Comparison of ENCODE assay signal across 13 cellular contexts in genomic region chr19:40519352-40520322, GRCh38. TPM values are rescaled to one million over a fixed set of nuclear protein-coding genes. Genes with fewer than 3 reads are reported as not detected.
DNase-seq lines count a peak whose midpoint lies in the region; ATAC-seq, FAIRE-seq and TF ChIP-seq lines count a peak whose summit lies in the region.
"Had no signal": no experiment of that assay in that cellular context is flagged by ENCODE, and none has a peak within 500 bp of the region (broad histone marks: within the 10 kb centered on the region; RNA-seq: fewer than 3 reads in every experiment).

No MANE protein-coding gene starts in this region.

- H3K9me3 ChIP-seq in CD4-positive, alpha-beta T cell (ENCODE audit: control insufficient read depth, low read length), result no peaks in the 10 kb centered on the region
- H3K9me3 ChIP-seq in GM12878 (replicated peaks; ENCODE audit: control insufficient read depth, insufficient read depth, low read length) (no peaks in the 10 kb centered on the region), PC-9 (ENCODE audit: insufficient read depth, low read depth) (no peaks in the 10 kb centered on the region)
- H3K9me3 ChIP-seq: SJCRH30 had no signal

- SMC1A ChIA-PET in GM12878 (lab: Charles Lee; ENCODE audit: uncharacterized antibody, unreplicated experiment), result no interaction called here

- FAIRE-seq in GM12878 (lab: Jason Lieb, UNC), result no peak
- FAIRE-seq: endothelial cell of umbilical vein had no signal

- intact Hi-C loops in CD4-positive, alpha-beta T cell (cut with DNase I, micrococcal nuclease), result loop anchor here in 1 of 2 experiments (5.0 kb wide), 1 partner anchor 212 kb away; no protein-coding TSS in a partner anchor
- intact Hi-C loops in GM12878 (cut with micrococcal nuclease; ENCODE audit: unreplicated experiment), result loop anchor here (5.0 kb wide), 1 partner anchor 212 kb away; no protein-coding TSS in a partner anchor
- intact Hi-C loops in PC-9 (cut with micrococcal nuclease; ENCODE audit: unreplicated experiment), result loop anchor here (2.0 to 10.0 kb wide), 5 partner anchors 57 to 375 kb away; partner anchors contain the start of genes C19orf47, HIPK4, PLD3 and SERTAD1

- peaks cover 13% of the 10 kb centered on the region for H3K27me3 ChIP-seq in CD4-positive, alpha-beta T cell (ENCODE audit: control insufficient read depth, insufficient read depth, low read length)
- H3K27me3 ChIP-seq in GM12878 (replicated peaks in 1 of 2; ENCODE audit: control insufficient read depth in 2 of 2, insufficient read depth in 2 of 2, low read length in 1 of 2) (no peaks in the 10 kb centered on the region; a peak in 1 of 4 replicates), PC-9 (ENCODE audit: insufficient read depth, low read depth) (peaks cover 7% of the 10 kb centered on the region; the same call in 1 of the 2 replicates)

- no peaks in the 10 kb centered on the region for H3K36me3 ChIP-seq in GM12878 (ENCODE audit: control insufficient read depth in 2 of 2, insufficient read depth in 2 of 2, low read length in 1 of 2)
- no peaks in the 10 kb centered on the region for H3K36me3 ChIP-seq in PC-9 (ENCODE audit: low read depth)
- H3K36me3 ChIP-seq: SJCRH30 had no signal

- H3K4me2 ChIP-seq in GM12878 (ENCODE audit: control insufficient read depth, insufficient read depth) (no peak overlapping the region), PC-9 (no peak overlapping the region; the same call in 1 of the 2 replicates)

- CTCF ChIA-PET in CD4-positive, alpha-beta T cell (lab: Charles Lee), result no interaction called here
- CTCF ChIA-PET in HEK293T (lab: Yijun Ruan, JAX), result interaction anchor here (0.6 kb wide), 1 partner anchor 99 kb away, joined by 4 read pairs; no protein-coding TSS in a partner anchor
- CTCF ChIA-PET in GM12878 (lab: Yijun Ruan, JAX), result interaction anchor here (0.7 kb wide), 1 partner anchor 214 kb away, joined by 5 read pairs; no protein-coding TSS in a partner anchor
- CTCF ChIA-PET in PC-9 (lab: Charles Lee), result no interaction called here

- TF ChIP-seq RAD21 in GM12878 (IDR thresholded peaks at IDR 0.05; ENCODE audit: insufficient read depth, low read depth, low read length), result no peak

- BruUV-seq in GM12878 (replicated peaks; lab: Mats Ljungman, UMichigan) (no TSS peak), PC-9 (replicated peaks; lab: Mats Ljungman, UMichigan) (no TSS peak)

- H2AFZ ChIP-seq in GM12878 (ENCODE audit: control insufficient read depth, low read depth, low read length) (no peak overlapping the region), PC-9 (no peak overlapping the region)

- H3K4me1 ChIP-seq in GM12878 (ENCODE audit: control insufficient read depth, insufficient read depth, low read length), result no peaks in the 10 kb centered on the region
- no peaks in the 10 kb centered on the region for H3K4me1 ChIP-seq in PC-9 (replicated peaks; ENCODE audit: insufficient read depth)
- H3K4me1 ChIP-seq: SJCRH30 had no signal

- POLR2A ChIA-PET in CD4-positive, alpha-beta T cell (lab: Charles Lee), result no interaction called here
- POLR2A ChIA-PET in HEK293T (lab: Yijun Ruan, JAX), result no interaction called here
- POLR2A ChIA-PET in GM12878 (lab: Charles Lee), result no interaction called here
- POLR2A ChIA-PET in PC-9 (lab: Charles Lee; ENCODE audit: unreplicated experiment), result no interaction called here

- H3K27ac ChIP-seq in CD4-positive, alpha-beta T cell (ENCODE audit: low read depth, low read length), result no peak overlapping the region
- H3K27ac ChIP-seq in GM12878 (ENCODE audit: control insufficient read depth, insufficient read depth), result no peak overlapping the region
- no peak overlapping the region for H3K27ac ChIP-seq in PC-9
- H3K27ac ChIP-seq: SJCRH30 had no signal

- H3K4me1 Mint-ChIP-seq in CD4-positive, alpha-beta T cell (ENCODE audit: low read depth), result no peaks in the 10 kb centered on the region
- H3K4me1 Mint-ChIP-seq: IgD-negative memory B cell had no signal

- no peak overlapping the region for H3K27ac Mint-ChIP-seq in CD4-positive, alpha-beta T cell
- H3K27ac Mint-ChIP-seq: IgD-negative memory B cell; natural killer cell treated with Interleukin-12 subunit alpha and Interleukin-12 subunit beta and Interleukin-15 and Interleukin-18, amount 100 ng/mL, for 72 hours had no signal

- H3K9me2 ChIP-seq in PC-9 (ENCODE audit: insufficient read depth), result no peaks in the 10 kb centered on the region

- H3K4me3 ChIP-seq in GM12878 (no peak overlapping the region), PC-9 (no peak overlapping the region)
- H3K4me3 ChIP-seq: SJCRH30 had no signal

- H3K79me2 ChIP-seq in GM12878 (ENCODE audit: control insufficient read depth, insufficient read depth, low read length) (no peaks in the 10 kb centered on the region), PC-9 (ENCODE audit: low read depth) (no peaks in the 10 kb centered on the region)

- H3K9ac ChIP-seq in GM12878 (ENCODE audit: control insufficient read depth, insufficient read depth, low read length), result no peak overlapping the region

- no peaks in the 10 kb centered on the region for H3K36me3 Mint-ChIP-seq in CD4-positive, alpha-beta T cell (ENCODE audit: low read depth)
- H3K36me3 Mint-ChIP-seq: IgD-negative memory B cell; natural killer cell treated with Interleukin-12 subunit alpha and Interleukin-12 subunit beta and Interleukin-15 and Interleukin-18, amount 100 ng/mL, for 72 hours had no signal

- no peak for DNase-seq in CD4-positive, alpha-beta T cell
- peak; percentile 52 for DNase-seq in HEK293T (ENCODE audit: extremely low spot score)
- no peak for DNase-seq in GM12878 (ENCODE audit: low read depth, low spot score)
- DNase-seq in left lobe of liver (ENCODE audit: low spot score), result no peak
- DNase-seq in NCI-H2029 treated with DMSO at 0.1 percent for 48 hours (lab: John Stamatoyannopoulos, UW), result no peak
- no peak for DNase-seq in PC-9
- DNase-seq: activated CD8-positive, alpha-beta memory T cell treated with anti-CD3 and anti-CD28 coated beads, Interleukin-2, amount 50 U/mL, for 48 hours; SJCRH30 had no signal

- TF ChIP-seq EP300 in GM12878 (IDR thresholded peaks at IDR 0.05; ENCODE audit: borderline replicate concordance in 1 of 2, control insufficient read depth in 1 of 2, low read depth in 2 of 2, low read length in 2 of 2), result no peak

- H3K27me3 Mint-ChIP-seq in CD4-positive, alpha-beta T cell, result peaks cover 36% of the 10 kb centered on the region

- in situ Hi-C loops in GM12878 (cut with MboI), result no loop called here

- RAD21 ChIA-PET in GM12878 (lab: Charles Lee; ENCODE audit: unreplicated experiment), result no interaction called here

- peak; percentile 26 for ATAC-seq in CD4-positive, alpha-beta T cell (ENCODE audit: poor library complexity)
- ATAC-seq in GM12878 (peak; percentile 44), left lobe of liver (peak; percentile 15), HG02571 (IDR thresholded peaks at IDR 0.05; ENCODE audit: unreplicated experiment) (no peak), HG02970 (IDR thresholded peaks at IDR 0.05; ENCODE audit: low FRiP score, unreplicated experiment) (no peak)

- H4K20me1 ChIP-seq in GM12878 (ENCODE audit: control insufficient read depth, insufficient read depth), result no peaks in the 10 kb centered on the region
- H4K20me1 ChIP-seq in PC-9 (ENCODE audit: insufficient read depth), result no peaks in the 10 kb centered on the region

- no peaks in the 10 kb centered on the region for H3K9me3 Mint-ChIP-seq in CD4-positive, alpha-beta T cell
- H3K9me3 Mint-ChIP-seq: natural killer cell treated with Interleukin-12 subunit alpha and Interleukin-12 subunit beta and Interleukin-15 and Interleukin-18, amount 100 ng/mL, for 72 hours had no signal

- H3F3A ChIP-seq in PC-9 (ENCODE audit: insufficient read depth, low read depth), result 0 out of 2 replicates have a peak, but pooled peaks cover 5% of the 10 kb centered on the region

- no peak for TF ChIP-seq POLR2A in GM12878 (IDR thresholded peaks at IDR 0.05; ENCODE audit: low read depth, low read length)

- WGBS in GM12878 (ENCODE audit: insufficient coverage, insufficient replicate concordance, low lambda C conversion rate, missing lambda C conversion rate), result 49% methylated on average over 87 of the region's 91 CpGs

- H3K4me3 Mint-ChIP-seq in CD4-positive, alpha-beta T cell, result no peak overlapping the region
- H3K4me3 Mint-ChIP-seq: IgD-negative memory B cell; natural killer cell treated with Interleukin-12 subunit alpha and Interleukin-12 subunit beta and Interleukin-15 and Interleukin-18, amount 100 ng/mL, for 72 hours had no signal

- TF ChIP-seq CTCF in CD4-positive, alpha-beta T cell (IDR thresholded peaks at IDR 0.05), result no peak
- TF ChIP-seq CTCF in GM12878 (IDR thresholded peaks at IDR 0.05 in 2 of 3, conservative IDR thresholded peaks at IDR 0.05 in 1 of 3; ENCODE audit: control insufficient read depth in 2 of 3, extremely low read depth in 1 of 3, insufficient read depth in 1 of 3, low read depth in 3 of 3, low read length in 3 of 3) (no peak), PC-9 (conservative IDR thresholded peaks at IDR 0.05) (no peak)

RNA-seq across cellular contexts. Expression of gene SPTBN4, which starts 52.8 kb away (rescaled TPM):
- under 1 TPM; 0.59 to 0.88 TPM for total RNA-seq in CD4-positive, alpha-beta T cell
- total RNA-seq in GM12878 (2013; cell fraction: nucleolus; rRNA removed), result 0.66 and 0.90 TPM in 2 replicates
- 0.34 and 0.54 TPM in 2 replicates for total RNA-seq in GM12878 (2014; rRNA removed)
- total RNA-seq in GM12878 (2014; rRNA removed; fragmentation: Illumina TruSeq; extraction: Trizol), result 0.14 and 0.22 TPM in 2 replicates
- 0.18 and 0.69 TPM in 2 replicates for total RNA-seq in GM12878 (2021)
- 1.1 TPM for polyA plus RNA-seq in GM12878 (2011; ENCODE audit: low read depth)
- polyA plus RNA-seq in GM12878 (2011; rRNA removed), result 0.46 and 0.57 TPM in 2 replicates
- polyA plus RNA-seq in GM12878 (2011; cell fraction: cytosol; rRNA removed), result 0.75 and 0.85 TPM in 2 replicates
- 0.67 and 1.2 TPM in 2 replicates for polyA plus RNA-seq in GM12878 (2011; cell fraction: nucleus; rRNA removed)
- polyA plus RNA-seq in GM12878 (2012), result 1.7 and 3.1 TPM in 2 replicates
- polyA plus RNA-seq in GM12878 (2014; fragmentation: Illumina TruSeq; extraction: Trizol), result 0.24 TPM in 1 of 2 replicates, not detected in the other
- under 1 TPM in 1 of 2 experiments, not detected in 1; 0.04 TPM for polyA plus RNA-seq in GM12878 (2014; fragmentation: Nextera tagmentation; extraction: Ambion mirVana)
- 0.50 and 0.56 TPM in 2 replicates for polyA plus RNA-seq in GM12878 (2014; rRNA removed)
- 1 to 10 TPM in 1 of 2 experiments, under 1 TPM in 1; 0.64 to 1.1 TPM for polyA plus RNA-seq in GM12878 (2016; fragmentation: Nextera tagmentation; extraction: Ambion mirVana)
- 0.26 and 0.66 TPM in 2 replicates for polyA minus RNA-seq in GM12878 (2011; rRNA and poly(A)+ RNA removed)
- not detected in 2 replicates for polyA minus RNA-seq in GM12878 (2011; cell fraction: cytosol; rRNA and poly(A)+ RNA removed)
- not detected in 2 replicates for polyA minus RNA-seq in GM12878 (2011; cell fraction: nucleus; rRNA and poly(A)+ RNA removed)
- 1.2 TPM for total RNA-seq in left lobe of liver
- total RNA-seq in PC-9 (2021), result 0.48 and 0.85 TPM in 2 replicates
- total RNA-seq: endothelial cell of umbilical vein; natural killer cell treated with Interleukin-12 subunit alpha and Interleukin-12 subunit beta and Interleukin-15 and Interleukin-18, amount 100 ng/mL, for 72 hours had no signal
- polyA plus RNA-seq: IgD-negative memory B cell had no signal

RNA-seq across cellular contexts. Expression of gene BLVRB, which starts 54.1 kb away (rescaled TPM):
- 1 to 10 TPM; 4.3 to 5.2 TPM for total RNA-seq in CD4-positive, alpha-beta T cell
- total RNA-seq in GM12878 (2013; cell fraction: nucleolus; rRNA removed), result 4.3 and 4.8 TPM in 2 replicates
- total RNA-seq in GM12878 (2014; rRNA removed) (47.5 and 48.3 TPM in 2 replicates), GM12878 (2014; rRNA removed; fragmentation: Illumina TruSeq; extraction: Trizol) (21.2 and 21.7 TPM in 2 replicates), GM12878 (2021) (30.0 and 31.6 TPM in 2 replicates), left lobe of liver (149 TPM), PC-9 (2021) (204 and 239 TPM in 2 replicates)
- polyA plus RNA-seq in GM12878 (2011; ENCODE audit: low read depth), result 11.0 TPM
- polyA plus RNA-seq in GM12878 (2011; rRNA removed) (10.9 and 23.9 TPM in 2 replicates), GM12878 (2014; fragmentation: Illumina TruSeq; extraction: Trizol) (2.5 and 11.3 TPM in 2 replicates), GM12878 (2014; fragmentation: Nextera tagmentation; extraction: Ambion mirVana) (10 to 100 TPM in 1 of 2 experiments, 1 to 10 TPM in 1; 6.3 to 16.3 TPM), GM12878 (2014; rRNA removed) (53.3 and 58.1 TPM in 2 replicates), GM12878 (2016; fragmentation: Nextera tagmentation; extraction: Ambion mirVana) (10 to 100 TPM; 38.9 to 42.7 TPM)
- 56.6 and 61.9 TPM in 2 replicates for polyA plus RNA-seq in GM12878 (2011; cell fraction: cytosol; rRNA removed)
- 23.4 and 36.2 TPM in 2 replicates for polyA plus RNA-seq in GM12878 (2011; cell fraction: nucleus; rRNA removed)
- 30.3 and 49.5 TPM in 2 replicates for polyA plus RNA-seq in GM12878 (2012)
- 14.0 and 17.2 TPM in 2 replicates for polyA minus RNA-seq in GM12878 (2011; rRNA and poly(A)+ RNA removed)
- polyA minus RNA-seq in GM12878 (2011; cell fraction: cytosol; rRNA and poly(A)+ RNA removed), result 44.1 and 48.3 TPM in 2 replicates
- polyA minus RNA-seq in GM12878 (2011; cell fraction: nucleus; rRNA and poly(A)+ RNA removed), result 5.6 and 10.3 TPM in 2 replicates

RNA-seq across cellular contexts. Expression of gene SHKBP1, which starts 57.0 kb away (rescaled TPM):
- total RNA-seq in CD4-positive, alpha-beta T cell, result 10 to 100 TPM; 82.5 to 92.9 TPM
- total RNA-seq in GM12878 (2013; cell fraction: nucleolus; rRNA removed), result 26.1 and 35.1 TPM in 2 replicates
- total RNA-seq in GM12878 (2014; rRNA removed) (60.8 and 79.0 TPM in 2 replicates), GM12878 (2014; rRNA removed; fragmentation: Illumina TruSeq; extraction: Trizol) (22.9 and 26.0 TPM in 2 replicates), GM12878 (2021) (111 and 115 TPM in 2 replicates), left lobe of liver (15.2 TPM), PC-9 (2021) (90.1 and 93.7 TPM in 2 replicates)
- polyA plus RNA-seq in GM12878 (2011; ENCODE audit: low read depth), result 43.8 TPM
- polyA plus RNA-seq in GM12878 (2011; rRNA removed) (17.5 and 38.8 TPM in 2 replicates), GM12878 (2014; fragmentation: Illumina TruSeq; extraction: Trizol) (30.6 and 55.0 TPM in 2 replicates), GM12878 (2014; fragmentation: Nextera tagmentation; extraction: Ambion mirVana) (10 to 100 TPM in 1 of 2 experiments, 1 to 10 TPM in 1; 2.3 to 15.1 TPM), GM12878 (2014; rRNA removed) (96.3 and 111 TPM in 2 replicates), GM12878 (2016; fragmentation: Nextera tagmentation; extraction: Ambion mirVana) (100 to 1,000 TPM; 112 to 123 TPM)
- polyA plus RNA-seq in GM12878 (2011; cell fraction: cytosol; rRNA removed), result 59.2 and 80.0 TPM in 2 replicates
- polyA plus RNA-seq in GM12878 (2011; cell fraction: nucleus; rRNA removed), result 155 and 167 TPM in 2 replicates
- 84.1 and 89.2 TPM in 2 replicates for polyA plus RNA-seq in GM12878 (2012)
- 47.3 and 87.5 TPM in 2 replicates for polyA minus RNA-seq in GM12878 (2011; rRNA and poly(A)+ RNA removed)
- polyA minus RNA-seq in GM12878 (2011; cell fraction: cytosol; rRNA and poly(A)+ RNA removed), result 89.1 and 95.6 TPM in 2 replicates
- 33.5 and 51.2 TPM in 2 replicates for polyA minus RNA-seq in GM12878 (2011; cell fraction: nucleus; rRNA and poly(A)+ RNA removed)

Comparison
In these comparisons a context has a peak if more than half of its experiments do, and no peak if none do; other contexts are left out.
1. ATAC-seq: peak in CD4-positive, alpha-beta T cell (single experiment), GM12878 (single experiment) and left lobe of liver (single experiment); none in HG02571 (single experiment) and HG02970 (single experiment).
2. CTCF ChIA-PET loops: an anchor here in HEK293T (0.6 kb wide) and GM12878 (0.7 kb wide); none called in CD4-positive, alpha-beta T cell and PC-9.